1 cellular context compared by ENCODE assay signal in genomic region chr5:160399402-160400353, GRCh38.
A peak's percentile ranks its signal among the peaks of the same experiment; 100 is the strongest.
TF ChIP-seq lines count a peak whose summit lies in the region.

Gene FAM200C, minus strand, starts transcription at chr5:160400054. Its CDS starts 4,564 bp downstream, at chr5:160395490.

TF ChIP-seq in GM12878, 131 proteins besides CTCF, POLR2A, EP300 and RAD21 (continued from another document and continues in another):
- TF ChIP-seq, protein P1, sequence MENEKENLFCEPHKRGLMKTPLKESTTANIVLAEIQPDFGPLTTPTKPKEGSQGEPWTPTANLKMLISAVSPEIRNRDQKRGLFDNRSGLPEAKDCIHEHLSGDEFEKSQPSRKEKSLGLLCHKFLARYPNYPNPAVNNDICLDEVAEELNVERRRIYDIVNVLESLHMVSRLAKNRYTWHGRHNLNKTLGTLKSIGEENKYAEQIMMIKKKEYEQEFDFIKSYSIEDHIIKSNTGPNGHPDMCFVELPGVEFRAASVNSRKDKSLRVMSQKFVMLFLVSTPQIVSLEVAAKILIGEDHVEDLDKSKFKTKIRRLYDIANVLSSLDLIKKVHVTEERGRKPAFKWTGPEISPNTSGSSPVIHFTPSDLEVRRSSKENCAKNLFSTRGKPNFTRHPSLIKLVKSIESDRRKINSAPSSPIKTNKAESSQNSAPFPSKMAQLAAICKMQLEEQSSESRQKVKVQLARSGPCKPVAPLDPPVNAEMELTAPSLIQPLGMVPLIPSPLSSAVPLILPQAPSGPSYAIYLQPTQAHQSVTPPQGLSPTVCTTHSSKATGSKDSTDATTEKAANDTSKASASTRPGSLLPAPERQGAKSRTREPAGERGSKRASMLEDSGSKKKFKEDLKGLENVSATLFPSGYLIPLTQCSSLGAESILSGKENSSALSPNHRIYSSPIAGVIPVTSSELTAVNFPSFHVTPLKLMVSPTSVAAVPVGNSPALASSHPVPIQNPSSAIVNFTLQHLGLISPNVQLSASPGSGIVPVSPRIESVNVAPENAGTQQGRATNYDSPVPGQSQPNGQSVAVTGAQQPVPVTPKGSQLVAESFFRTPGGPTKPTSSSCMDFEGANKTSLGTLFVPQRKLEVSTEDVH (IDR thresholded peaks at IDR 0.05; ENCODE audit: low read depth, partially characterized antibody) = no peak
- TF ChIP-seq BCL11A (IDR thresholded peaks at IDR 0.05; ENCODE audit: low read depth, low read length) = no peak
- TF ChIP-seq RELA (IDR thresholded peaks at IDR 0.05; ENCODE audit: borderline replicate concordance, partially characterized antibody) = peak; percentile 28
- peak; percentile 85; the same call in 1 of the 2 replicates for TF ChIP-seq RB1 (IDR thresholded peaks at IDR 0.05; ENCODE audit: borderline replicate concordance)
- no peak for TF ChIP-seq ATF2 (IDR thresholded peaks at IDR 0.05; ENCODE audit: low read length)
- no peak for TF ChIP-seq ZNF207 (IDR thresholded peaks at IDR 0.05; ENCODE audit: borderline replicate concordance)
- TF ChIP-seq, protein P2, sequence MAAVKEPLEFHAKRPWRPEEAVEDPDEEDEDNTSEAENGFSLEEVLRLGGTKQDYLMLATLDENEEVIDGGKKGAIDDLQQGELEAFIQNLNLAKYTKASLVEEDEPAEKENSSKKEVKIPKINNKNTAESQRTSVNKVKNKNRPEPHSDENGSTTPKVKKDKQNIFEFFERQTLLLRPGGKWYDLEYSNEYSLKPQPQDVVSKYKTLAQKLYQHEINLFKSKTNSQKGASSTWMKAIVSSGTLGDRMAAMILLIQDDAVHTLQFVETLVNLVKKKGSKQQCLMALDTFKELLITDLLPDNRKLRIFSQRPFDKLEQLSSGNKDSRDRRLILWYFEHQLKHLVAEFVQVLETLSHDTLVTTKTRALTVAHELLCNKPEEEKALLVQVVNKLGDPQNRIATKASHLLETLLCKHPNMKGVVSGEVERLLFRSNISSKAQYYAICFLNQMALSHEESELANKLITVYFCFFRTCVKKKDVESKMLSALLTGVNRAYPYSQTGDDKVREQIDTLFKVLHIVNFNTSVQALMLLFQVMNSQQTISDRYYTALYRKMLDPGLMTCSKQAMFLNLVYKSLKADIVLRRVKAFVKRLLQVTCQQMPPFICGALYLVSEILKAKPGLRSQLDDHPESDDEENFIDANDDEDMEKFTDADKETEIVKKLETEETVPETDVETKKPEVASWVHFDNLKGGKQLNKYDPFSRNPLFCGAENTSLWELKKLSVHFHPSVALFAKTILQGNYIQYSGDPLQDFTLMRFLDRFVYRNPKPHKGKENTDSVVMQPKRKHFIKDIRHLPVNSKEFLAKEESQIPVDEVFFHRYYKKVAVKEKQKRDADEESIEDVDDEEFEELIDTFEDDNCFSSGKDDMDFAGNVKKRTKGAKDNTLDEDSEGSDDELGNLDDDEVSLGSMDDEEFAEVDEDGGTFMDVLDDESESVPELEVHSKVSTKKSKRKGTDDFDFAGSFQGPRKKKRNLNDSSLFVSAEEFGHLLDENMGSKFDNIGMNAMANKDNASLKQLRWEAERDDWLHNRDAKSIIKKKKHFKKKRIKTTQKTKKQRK (IDR thresholded peaks at IDR 0.05; ENCODE audit: low read depth, low read length) = no peak
- TF ChIP-seq HCFC1 (IDR thresholded peaks at IDR 0.05; ENCODE audit: low read length) = peak; percentile 30; the same call in 1 of the 2 replicates
- no peak for TF ChIP-seq BRCA1 (IDR thresholded peaks at IDR 0.05; ENCODE audit: low read depth, low read length)
- peak; percentile 59 for TF ChIP-seq ZNF687 (IDR thresholded peaks at IDR 0.05)
- no peak for TF ChIP-seq CUX1 (IDR thresholded peaks at IDR 0.05; ENCODE audit: insufficient replicate concordance, low read depth, low read length)
- TF ChIP-seq NRF1 (conservative IDR thresholded peaks at IDR 0.05; ENCODE audit: low read depth, low read length) = peak; percentile 73
- TF ChIP-seq MYC (IDR thresholded peaks at IDR 0.05; ENCODE audit: insufficient read depth, insufficient read length, insufficient replicate concordance, low read length, severe bottlenecking) = no peak
- TF ChIP-seq STAT3 (IDR thresholded peaks at IDR 0.05; ENCODE audit: low read depth, low read length) = no peak
- TF ChIP-seq HDAC6 (IDR thresholded peaks at IDR 0.05; ENCODE audit: unreplicated experiment) = no peak
- TF ChIP-seq POLR2AphosphoS5 (IDR thresholded peaks at IDR 0.05; ENCODE audit: low read length) = peak; percentile 79
- TF ChIP-seq SREBF2 (IDR thresholded peaks at IDR 0.05; ENCODE audit: low read length) = no peak
- no peak for TF ChIP-seq BMI1 (IDR thresholded peaks at IDR 0.05; ENCODE audit: borderline replicate concordance)
- TF ChIP-seq ZNF274 (IDR thresholded peaks at IDR 0.05; ENCODE audit: insufficient read depth, insufficient read length) = no peak
- no peak for TF ChIP-seq USF1 (IDR thresholded peaks at IDR 0.05; ENCODE audit: borderline replicate concordance, extremely low read length, insufficient read depth, low read depth, low read length)
- TF ChIP-seq RCOR1 (conservative IDR thresholded peaks at IDR 0.05; ENCODE audit: low read depth, low read length) = no peak
- TF ChIP-seq CHD4 (IDR thresholded peaks at IDR 0.05) = no peak
- TF ChIP-seq ETV6 (conservative IDR thresholded peaks at IDR 0.05 in 1 of 2, IDR thresholded peaks at IDR 0.05 in 1 of 2; ENCODE audit: borderline replicate concordance in 1 of 2, low read depth in 1 of 2) = no peak
- TF ChIP-seq RFX5 (IDR thresholded peaks at IDR 0.05; ENCODE audit: low read depth, low read length) = no peak
- no peak for TF ChIP-seq PAX8 (IDR thresholded peaks at IDR 0.05)
- no peak for TF ChIP-seq ATF3 (IDR thresholded peaks at IDR 0.05; ENCODE audit: borderline replicate concordance, extremely low read depth, low read depth, low read length)
- no peak for TF ChIP-seq SMAD1 (IDR thresholded peaks at IDR 0.05; ENCODE audit: low read depth, partially characterized antibody)
- no peak for TF ChIP-seq ZNF217 (IDR thresholded peaks at IDR 0.05)
- TF ChIP-seq EED (IDR thresholded peaks at IDR 0.05; ENCODE audit: low read depth) = peak; percentile 72
- peak; percentile 64; the same call in 1 of the 2 replicates for TF ChIP-seq RUNX3 (IDR thresholded peaks at IDR 0.05; ENCODE audit: low read length)
- no peak for TF ChIP-seq RBBP5 (conservative IDR thresholded peaks at IDR 0.05)
- TF ChIP-seq IRF5 (IDR thresholded peaks at IDR 0.05; ENCODE audit: borderline replicate concordance) = no peak
- TF ChIP-seq, protein P3, sequence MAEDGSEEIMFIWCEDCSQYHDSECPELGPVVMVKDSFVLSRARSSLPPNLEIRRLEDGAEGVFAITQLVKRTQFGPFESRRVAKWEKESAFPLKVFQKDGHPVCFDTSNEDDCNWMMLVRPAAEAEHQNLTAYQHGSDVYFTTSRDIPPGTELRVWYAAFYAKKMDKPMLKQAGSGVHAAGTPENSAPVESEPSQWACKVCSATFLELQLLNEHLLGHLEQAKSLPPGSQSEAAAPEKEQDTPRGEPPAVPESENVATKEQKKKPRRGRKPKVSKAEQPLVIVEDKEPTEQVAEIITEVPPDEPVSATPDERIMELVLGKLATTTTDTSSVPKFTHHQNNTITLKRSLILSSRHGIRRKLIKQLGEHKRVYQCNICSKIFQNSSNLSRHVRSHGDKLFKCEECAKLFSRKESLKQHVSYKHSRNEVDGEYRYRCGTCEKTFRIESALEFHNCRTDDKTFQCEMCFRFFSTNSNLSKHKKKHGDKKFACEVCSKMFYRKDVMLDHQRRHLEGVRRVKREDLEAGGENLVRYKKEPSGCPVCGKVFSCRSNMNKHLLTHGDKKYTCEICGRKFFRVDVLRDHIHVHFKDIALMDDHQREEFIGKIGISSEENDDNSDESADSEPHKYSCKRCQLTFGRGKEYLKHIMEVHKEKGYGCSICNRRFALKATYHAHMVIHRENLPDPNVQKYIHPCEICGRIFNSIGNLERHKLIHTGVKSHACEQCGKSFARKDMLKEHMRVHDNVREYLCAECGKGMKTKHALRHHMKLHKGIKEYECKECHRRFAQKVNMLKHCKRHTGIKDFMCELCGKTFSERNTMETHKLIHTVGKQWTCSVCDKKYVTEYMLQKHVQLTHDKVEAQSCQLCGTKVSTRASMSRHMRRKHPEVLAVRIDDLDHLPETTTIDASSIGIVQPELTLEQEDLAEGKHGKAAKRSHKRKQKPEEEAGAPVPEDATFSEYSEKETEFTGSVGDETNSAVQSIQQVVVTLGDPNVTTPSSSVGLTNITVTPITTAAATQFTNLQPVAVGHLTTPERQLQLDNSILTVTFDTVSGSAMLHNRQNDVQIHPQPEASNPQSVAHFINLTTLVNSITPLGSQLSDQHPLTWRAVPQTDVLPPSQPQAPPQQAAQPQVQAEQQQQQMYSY (CRISPR knock-in tag; IDR thresholded peaks at IDR 0.05) = no peak
